Comparison of ENCODE assay signal across 20 cellular contexts in genomic region chr12:57210461-57210860, GRCh38. TPM values are rescaled to one million over a fixed set of nuclear protein-coding genes. Genes with fewer than 3 reads are reported as not detected.
DNase-seq lines count a peak whose midpoint lies in the region; ATAC-seq and TF ChIP-seq lines count a peak whose summit lies in the region.
"Had no signal": no experiment of that assay in that cellular context is flagged by ENCODE, and none has a peak within 500 bp of the region (broad histone marks: within the 10 kb centered on the region; RNA-seq: fewer than 3 reads in every experiment).

No MANE protein-coding gene starts in this region.

- H3K27ac ChIP-seq in BLaER1 (no peak overlapping the region; the same call in 1 of the 2 replicates), OCI-LY1 (ENCODE audit: low read depth, low read length, poor library complexity, severe bottlenecking) (peak overlapping the region; percentile 50), SU-DHL-6 (ENCODE audit: low read depth, low read length) (no peak overlapping the region)
- H3K27ac ChIP-seq: 22Rv1 had no signal

- peak overlapping the region; percentile 12 for H3K27ac Mint-ChIP-seq in mesothelial cell of epicardium
- H3K27ac Mint-ChIP-seq: B cell; CD4-positive, alpha-beta memory T cell; HFFc6 had no signal

- peak overlapping the region; percentile 85 for H3K4me2 ChIP-seq in BLaER1
- peak overlapping the region; percentile 58 for H3K4me2 ChIP-seq in OCI-LY1 (ENCODE audit: low read length)
- no peak overlapping the region for H3K4me2 ChIP-seq in SU-DHL-6 (ENCODE audit: low read depth, low read length, poor library complexity, severe bottlenecking)

- no peak overlapping the region for H2AFZ ChIP-seq in OCI-LY1 (ENCODE audit: low read length)
- H2AFZ ChIP-seq in SU-DHL-6 (ENCODE audit: low read depth, low read length, severe bottlenecking) = no peak overlapping the region

- TF ChIP-seq CTCF in OCI-LY1 (IDR thresholded peaks at IDR 0.05; ENCODE audit: low read length) = no peak
- TF ChIP-seq CTCF in SU-DHL-6 (IDR thresholded peaks at IDR 0.05; ENCODE audit: insufficient read depth, low read length, poor library complexity, severe bottlenecking) = no peak
- TF ChIP-seq CTCF in mesothelial cell of epicardium (IDR thresholded peaks at IDR 0.05; ENCODE audit: unreplicated experiment) = no peak

- DNase-seq in mesothelial cell of epicardium (ENCODE audit: low spot score in 2 of 2, unreplicated experiment in 2 of 2) (no peak), NCI-H2081 treated with DMSO at 0.1 percent for 48 hours (lab: John Stamatoyannopoulos, UW) (no peak), NCI-H1417 treated with DMSO at 0.1 percent for 48 hours (lab: John Stamatoyannopoulos, UW) (no peak), hippocampal formation (lab: John Stamatoyannopoulos, UW) (no peak)
- DNase-seq: Calu3; CD4-positive, alpha-beta memory T cell; COR-L47; DMS53; DMS79 treated with DMSO at 0.1 percent for 48 hours; GF-D8; GOT3; HFFc6 had no signal

- ATAC-seq in HG03432 (IDR thresholded peaks at IDR 0.05; ENCODE audit: unreplicated experiment) = no peak

- H3K4me1 Mint-ChIP-seq in mesothelial cell of epicardium = peaks cover 24% of the 10 kb centered on the region

- no peaks in the 10 kb centered on the region for H3F3A ChIP-seq in OCI-LY1 (ENCODE audit: insufficient read depth, low read length)
- H3F3A ChIP-seq in SU-DHL-6 (ENCODE audit: insufficient read depth) = peaks cover 2% of the 10 kb centered on the region

- H4K20me1 ChIP-seq in BLaER1 = peaks cover 31% of the 10 kb centered on the region
- no peaks in the 10 kb centered on the region for H4K20me1 ChIP-seq in OCI-LY1 (ENCODE audit: insufficient read depth, low read length)
- no peaks in the 10 kb centered on the region for H4K20me1 ChIP-seq in SU-DHL-6 (ENCODE audit: low read depth, low read length)

- H3K9me2 ChIP-seq in OCI-LY1 (ENCODE audit: low read depth, low read length) = no peaks in the 10 kb centered on the region
- no peaks in the 10 kb centered on the region for H3K9me2 ChIP-seq in SU-DHL-6 (replicated peaks; ENCODE audit: insufficient read depth, low read length)

- H3K4me3 Mint-ChIP-seq in mesothelial cell of epicardium = no peak overlapping the region
- H3K4me3 Mint-ChIP-seq: B cell; CD4-positive, alpha-beta memory T cell had no signal

- H3K4me1 ChIP-seq in BLaER1 (peaks cover 78% of the 10 kb centered on the region), OCI-LY1 (ENCODE audit: insufficient read depth, low read length, severe bottlenecking) (peaks cover 51% of the 10 kb centered on the region)

- H3K9ac ChIP-seq in BLaER1 (no peak overlapping the region), OCI-LY1 (ENCODE audit: low read length) (peak overlapping the region; percentile 3; the same call in 1 of the 2 replicates), SU-DHL-6 (ENCODE audit: low read length) (peak overlapping the region; percentile 19; the same call in 1 of the 2 replicates)

- no peak overlapping the region for H3K4me3 ChIP-seq in BLaER1
- H3K4me3 ChIP-seq in OCI-LY1 (ENCODE audit: low read depth, low read length, poor library complexity, severe bottlenecking) = peak overlapping the region; percentile 44
- no peak overlapping the region for H3K4me3 ChIP-seq in SU-DHL-6 (ENCODE audit: insufficient read depth, low read length, poor library complexity, severe bottlenecking)
- H3K4me3 ChIP-seq: HAP-1 had no signal

- H3K9me3 Mint-ChIP-seq in mesothelial cell of epicardium = no peaks in the 10 kb centered on the region
- H3K9me3 Mint-ChIP-seq: HFFc6 had no signal

- peaks cover 13% of the 10 kb centered on the region; the same call in 1 of the 2 replicates for H3K36me3 ChIP-seq in BLaER1
- H3K36me3 ChIP-seq in OCI-LY1 (ENCODE audit: insufficient read depth, low read length) = no peaks in the 10 kb centered on the region
- H3K36me3 ChIP-seq in SU-DHL-6 (ENCODE audit: low read length) = no peaks in the 10 kb centered on the region

- H3K79me2 ChIP-seq in OCI-LY1 (ENCODE audit: insufficient read depth, low read length) (no peaks in the 10 kb centered on the region), SU-DHL-6 (ENCODE audit: insufficient read depth, low read length) (no peaks in the 10 kb centered on the region)

- peaks cover 13% of the 10 kb centered on the region for H3K36me3 Mint-ChIP-seq in mesothelial cell of epicardium
- H3K36me3 Mint-ChIP-seq: CD4-positive, alpha-beta memory T cell had no signal

- peaks cover 18% of the 10 kb centered on the region for H3K27me3 Mint-ChIP-seq in mesothelial cell of epicardium (ENCODE audit: low read depth)

- H3K9me3 ChIP-seq in BLaER1 = no peaks in the 10 kb centered on the region
- H3K9me3 ChIP-seq in OCI-LY1 (ENCODE audit: low read length) = no peaks in the 10 kb centered on the region
- no peaks in the 10 kb centered on the region for H3K9me3 ChIP-seq in SU-DHL-6 (ENCODE audit: insufficient read depth, low read length)
- H3K9me3 ChIP-seq: HAP-1 had no signal

- H3K27me3 ChIP-seq in BLaER1 (peaks cover 21% of the 10 kb centered on the region), OCI-LY1 (ENCODE audit: insufficient read depth, low read length) (0 out of 2 replicates have a peak, but pooled peaks cover 4% of the 10 kb centered on the region), SU-DHL-6 (ENCODE audit: low read length) (no peaks in the 10 kb centered on the region)

RNA-seq across cellular contexts. Expression of gene NXPH4, which starts 6.1 kb away (rescaled TPM):
- 3.3 to 3.8 TPM (median 3.6 TPM) in 3 replicates for total RNA-seq in mesothelial cell of epicardium
- total RNA-seq: CD4-positive, alpha-beta memory T cell; G401 had no signal

RNA-seq across cellular contexts. Expression of gene SHMT2, which starts 19.1 kb away (rescaled TPM):
- 78.7 to 83.7 TPM (median 78.8 TPM) in 3 replicates for total RNA-seq in mesothelial cell of epicardium

RNA-seq across cellular contexts. Expression of gene STAC3, which starts 40.5 kb away (rescaled TPM):
- total RNA-seq in mesothelial cell of epicardium = 9.8 to 11.3 TPM (median 10.6 TPM) in 3 replicates
